ENCODE assay signal across 18 cellular contexts in the genomic region with DNA sequence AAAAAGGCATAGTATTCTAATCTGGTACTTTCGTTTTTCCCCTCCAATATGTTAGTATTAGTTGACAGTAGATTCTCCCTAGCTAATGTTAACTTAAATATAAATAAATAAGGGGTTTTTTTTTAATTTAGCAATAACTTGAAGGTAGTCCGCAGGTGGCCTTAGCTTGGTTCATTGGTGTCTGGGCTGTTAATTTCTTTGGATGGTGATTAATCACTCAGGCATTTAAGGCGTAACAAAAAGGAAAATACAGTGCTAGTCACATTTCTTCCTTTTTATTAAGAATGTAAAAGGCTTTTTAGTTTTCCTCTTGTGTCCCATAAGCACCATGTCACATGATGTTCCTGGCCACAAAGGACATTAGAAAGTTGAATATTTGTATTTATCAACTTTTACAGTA.
A peak's percentile ranks its signal among the peaks of the same experiment; 100 is the strongest.
DNase-seq lines count a peak whose midpoint lies in the region; ATAC-seq, FAIRE-seq and TF ChIP-seq lines count a peak whose summit lies in the region.
"Had no signal": no experiment of that assay in that cellular context is flagged by ENCODE, and none has a peak within 500 bp of the region (broad histone marks: within the 10 kb centered on the region; RNA-seq: fewer than 3 reads in every experiment).

No MANE protein-coding gene starts in this region.

- WGBS in K562 (ENCODE audit: insufficient coverage, low coverage, missing lambda C conversion rate) = 2% methylated on average over 3 of the region's 3 CpGs

- H3K9me3 ChIP-seq in K562 (replicated peaks; ENCODE audit: control insufficient read depth, insufficient read depth, low read depth, low read length) (no peaks in the 10 kb centered on the region), right atrium auricular region (no peaks in the 10 kb centered on the region)
- H3K9me3 ChIP-seq: SJSA1 had no signal

- FAIRE-seq in K562 (lab: Jason Lieb, UNC) = no peak

- no peak overlapping the region for H2AFZ ChIP-seq in K562 (ENCODE audit: low read depth, low read length)

- no peaks in the 10 kb centered on the region for H3K79me2 ChIP-seq in K562 (ENCODE audit: control insufficient read depth, insufficient read depth, low read length)

- TF ChIP-seq EP300 in K562 (IDR thresholded peaks at IDR 0.05; ENCODE audit: low read length) = no peak

- TF ChIP-seq CTCF in K562 (IDR thresholded peaks at IDR 0.05 in 2 of 3, conservative IDR thresholded peaks at IDR 0.05 in 1 of 3; ENCODE audit: insufficient read depth in 2 of 3, low read depth in 1 of 3, low read length in 3 of 3) = no peak
- TF ChIP-seq CTCF in right atrium auricular region (IDR thresholded peaks at IDR 0.05) = no peak

- H3K9me1 ChIP-seq in K562 (ENCODE audit: control insufficient read depth, insufficient read depth, low read length) = no peaks in the 10 kb centered on the region

- CTCF ChIA-PET in K562 (lab: Yijun Ruan, JAX; ENCODE audit: low intra/inter-chr PET ratio) = no interaction called here

- H3K36me3 ChIP-seq in K562 (ENCODE audit: control insufficient read depth, insufficient read depth, low read length) (no peaks in the 10 kb centered on the region), right atrium auricular region (no peaks in the 10 kb centered on the region)
- H3K36me3 ChIP-seq: SJSA1 had no signal

- in situ Hi-C loops in K562 (cut with MboI) = no loop called here

- no peaks in the 10 kb centered on the region for H3K4me1 ChIP-seq in K562 (replicated peaks in 1 of 2; ENCODE audit: control insufficient read depth in 2 of 2, insufficient read depth in 2 of 2, low read length in 2 of 2)
- no peaks in the 10 kb centered on the region for H3K4me1 ChIP-seq in right atrium auricular region
- H3K4me1 ChIP-seq: SJSA1 had no signal

- H3K4me3 ChIP-seq in K562 = no peak overlapping the region
- no peak overlapping the region for H3K4me3 ChIP-seq in right atrium auricular region
- H3K4me3 ChIP-seq: SJSA1 had no signal

- ATAC-seq in K562 (no peak), HG03442 (IDR thresholded peaks at IDR 0.05; ENCODE audit: unreplicated experiment) (no peak)

- H4K20me1 ChIP-seq in K562 (replicated peaks; ENCODE audit: control insufficient read depth, insufficient read depth, low read length) = no peaks in the 10 kb centered on the region

- H3K9ac ChIP-seq in K562 (ENCODE audit: insufficient read depth in 1 of 2, low read depth in 2 of 2, low read length in 2 of 2) = no peak overlapping the region

- POLR2A ChIA-PET in K562 (lab: Yijun Ruan, JAX) = interaction anchor here (0.6 kb wide), 1 partner anchor 8 kb away, joined by 3 read pairs; no protein-coding TSS in a partner anchor

- BruUV-seq in K562 (replicated peaks; lab: Mats Ljungman, UMichigan) = no TSS peak

- TF ChIP-seq RAD21 in K562 (CRISPR knock-in tag; conservative IDR thresholded peaks at IDR 0.05 in 1 of 2, IDR thresholded peaks at IDR 0.05 in 1 of 2) = no peak

- H3K4me2 ChIP-seq in K562 (ENCODE audit: insufficient read depth, low read length) = no peak overlapping the region

- H3K27me3 ChIP-seq in K562 (ENCODE audit: control insufficient read depth in 2 of 2, insufficient read depth in 2 of 2, low read length in 2 of 2) (no peaks in the 10 kb centered on the region), right atrium auricular region (no peaks in the 10 kb centered on the region)
- H3K27me3 ChIP-seq: SJSA1 had no signal

- intact Hi-C loops in K562 (cut with micrococcal nuclease) = no loop called here

- no peak overlapping the region for H3K27ac ChIP-seq in K562 (ENCODE audit: extremely low read depth, low read depth, low read length)
- H3K27ac ChIP-seq in right atrium auricular region = no peak overlapping the region
- H3K27ac ChIP-seq: HL-60, SJSA1 had no signal

- DNase-seq in A172 (ENCODE audit: low spot score) = peak; percentile 13
- peak; percentile 24 for DNase-seq in HT1080 (ENCODE audit: low read depth)
- no peak for DNase-seq in K562 (ENCODE audit: extremely low read depth in 1 of 4, low spot score in 3 of 4)
- DNase-seq in glomerular visceral epithelial cell (ENCODE audit: extremely low spot score) = peak; percentile 2
- DNase-seq in RPMI8226 = no peak
- DNase-seq in right atrium auricular region (ENCODE audit: low spot score) = no peak
- DNase-seq in DMS114 treated with DMSO at 0.1 percent for 48 hours (lab: John Stamatoyannopoulos, UW; ENCODE audit: unreplicated experiment) = no peak
- DNase-seq: 8988T, COR-L47, DMS53, NCI-H1436, NCI-H2081, NCI-H748 treated with DMSO at 0.1 percent for 48 hours, OCI-M1, SW 1271 had no signal

- TF ChIP-seq POLR2A in K562 (conservative IDR thresholded peaks at IDR 0.05) = no peak

TF ChIP-seq in K562, 482 proteins besides CTCF, POLR2A, EP300 and RAD21:
- TF ChIP-seq TFE3 (CRISPR knock-in tag; IDR thresholded peaks at IDR 0.05) (peak; percentile 81), JUN (IDR thresholded peaks at IDR 0.05; ENCODE audit: borderline replicate concordance, low read depth, low read length) (no peak), JUN (CRISPR knock-in tag; IDR thresholded peaks at IDR 0.05; ENCODE audit: borderline replicate concordance) (no peak)

Comparison
In these comparisons a context has a peak if more than half of its experiments do, and no peak if none do; other contexts are left out.
1. DNase-seq: peak in A172 (single experiment), HT1080 (single experiment) and glomerular visceral epithelial cell (single experiment); none in K562 (0 of 4), RPMI8226 (single experiment), right atrium auricular region (single experiment) and DMS114 treated with DMSO at 0.1 percent for 48 hours (single experiment).